8 cellular contexts compared by ENCODE assay signal in the genomic region with DNA sequence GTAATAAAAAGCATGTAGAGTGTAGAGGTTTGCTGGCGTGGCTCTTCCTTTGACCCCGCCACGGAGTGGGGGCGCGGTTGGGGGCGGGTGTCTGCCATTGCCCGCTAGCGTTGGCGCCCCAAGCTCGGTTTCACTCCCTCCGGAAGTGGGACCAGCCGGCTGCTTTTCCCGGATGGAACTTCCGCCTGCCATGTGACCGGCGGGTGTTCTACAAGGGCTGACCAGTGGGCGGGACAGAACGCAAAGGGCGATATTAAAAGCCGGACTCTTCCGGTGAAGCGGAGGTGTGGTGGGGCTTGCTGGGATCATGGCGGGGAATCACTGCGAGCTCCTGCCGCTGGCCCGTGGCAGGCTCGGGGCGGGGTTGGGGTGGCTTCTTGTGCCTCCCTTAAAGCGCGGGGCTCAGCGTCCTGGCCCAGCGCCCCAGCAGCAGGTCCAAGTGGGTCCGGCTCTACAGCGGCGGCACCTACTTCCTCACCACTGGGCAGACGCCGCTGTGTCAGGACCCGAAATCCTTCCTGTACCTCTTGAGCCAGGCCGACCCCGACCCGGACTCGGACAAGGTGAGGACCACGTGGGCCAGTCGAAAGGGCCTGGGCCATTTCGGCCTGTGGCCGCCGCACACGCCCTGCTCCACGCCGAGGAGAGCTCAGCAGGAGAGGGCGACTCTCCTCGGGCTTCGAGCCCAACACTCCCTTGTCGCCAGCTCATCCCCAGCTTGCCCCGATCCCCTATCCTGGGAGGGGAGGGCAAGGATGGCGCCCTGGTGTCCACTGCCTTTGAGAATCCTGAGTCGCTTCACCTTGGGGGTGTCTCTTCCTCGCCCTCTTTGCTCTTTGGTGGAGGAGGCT.
DNase-seq lines count a peak whose midpoint lies in the region; ATAC-seq and TF ChIP-seq lines count a peak whose summit lies in the region.

No MANE protein-coding gene starts in this region.

- peak in 1 of 2 experiments; percentile 17; a peak in 1 of 4 replicates for TF ChIP-seq CTCF in GM23338 (conservative IDR thresholded peaks at IDR 0.05; ENCODE audit: low read depth in 2 of 2)
- no peak for TF ChIP-seq CTCF in foreskin fibroblast (IDR thresholded peaks at IDR 0.05; ENCODE audit: low read depth, low read length)
- TF ChIP-seq CTCF in neural cell (IDR thresholded peaks at IDR 0.05; ENCODE audit: poor library complexity, severe bottlenecking): peak; percentile 46

- H2AFZ ChIP-seq in GM23338 (peak overlapping the region; percentile 70; the same call in 1 of the 2 replicates), neural cell (ENCODE audit: low read depth, low read length) (peak overlapping the region; percentile 56)

- TF ChIP-seq EP300 in neural cell (conservative IDR thresholded peaks at IDR 0.05; ENCODE audit: poor library complexity, severe bottlenecking): peak; percentile 51

- peak overlapping the region; percentile 82 for H3K9ac ChIP-seq in neural cell (ENCODE audit: low read length)

- H3K27ac ChIP-seq in GM23338 (ENCODE audit: low read depth) (peak overlapping the region; percentile 79), neural cell (ENCODE audit: low read length) (peak overlapping the region; percentile 64)

- H3K27ac Mint-ChIP-seq in GM23338: peak overlapping the region; percentile 93
- H3K27ac Mint-ChIP-seq in stimulated activated naive CD8-positive, alpha-beta T cell treated with anti-CD3 and anti-CD28 coated beads, Interleukin-15, Interleukin-2, amounts not matched to agents 100 ng/mL and 50 ng/mL, for 24 hours: peak overlapping the region; percentile 93

- peak; percentile 95 for ATAC-seq in GM23338

- DNase-seq in DMS79 treated with DMSO at 0.1 percent for 48 hours (lab: John Stamatoyannopoulos, UW) (peak; percentile 91), GM23338 (ENCODE audit: low spot score) (peak; percentile 99), M059J (ENCODE audit: low read depth) (peak; percentile 96), SHP77 (lab: John Stamatoyannopoulos, UW) (peak; percentile 95), activated gamma-delta T cell (lab: John Stamatoyannopoulos, UW) (peak; percentile 42), foreskin fibroblast (peak; percentile 96 to 99)

- H3K79me2 ChIP-seq in GM23338 (replicated peaks; ENCODE audit: insufficient read depth) (peaks cover 30% of the 10 kb centered on the region), neural cell (replicated peaks; ENCODE audit: insufficient read depth, low read length) (no peaks in the 10 kb centered on the region)

- TF ChIP-seq RAD21 in neural cell (conservative IDR thresholded peaks at IDR 0.05): peak; percentile 24

- 0 out of 2 replicates have a peak, but pooled peaks cover 5% of the 10 kb centered on the region for H3K4me1 ChIP-seq in GM23338 (ENCODE audit: insufficient read depth)

- H4K20me1 ChIP-seq in GM23338 (replicated peaks; ENCODE audit: insufficient read depth) (peaks cover 4% of the 10 kb centered on the region; the same call in 1 of the 2 replicates), neural cell (ENCODE audit: insufficient read depth) (no peaks in the 10 kb centered on the region)

- H3K27me3 Mint-ChIP-seq in GM23338 (ENCODE audit: insufficient read depth, low read depth, poor library complexity): peaks cover 9% of the 10 kb centered on the region
- no peaks in the 10 kb centered on the region for H3K27me3 Mint-ChIP-seq in stimulated activated naive CD8-positive, alpha-beta T cell treated with anti-CD3 and anti-CD28 coated beads, Interleukin-15, Interleukin-2, amounts not matched to agents 100 ng/mL and 50 ng/mL, for 24 hours

- H3K36me3 ChIP-seq in GM23338 (ENCODE audit: insufficient read depth): no peaks in the 10 kb centered on the region
- H3K36me3 ChIP-seq in neural cell (ENCODE audit: insufficient read depth, low read length): no peaks in the 10 kb centered on the region

- peaks cover 6% of the 10 kb centered on the region for H3K36me3 Mint-ChIP-seq in GM23338 (ENCODE audit: low read depth)
- H3K36me3 Mint-ChIP-seq in stimulated activated naive CD8-positive, alpha-beta T cell treated with anti-CD3 and anti-CD28 coated beads, Interleukin-15, Interleukin-2, amounts not matched to agents 100 ng/mL and 50 ng/mL, for 24 hours (ENCODE audit: low read depth): peaks cover 7% of the 10 kb centered on the region

- H3K9me3 Mint-ChIP-seq in GM23338: no peaks in the 10 kb centered on the region; the same call in 2 of the 3 replicates
- no peaks in the 10 kb centered on the region for H3K9me3 Mint-ChIP-seq in stimulated activated naive CD8-positive, alpha-beta T cell treated with anti-CD3 and anti-CD28 coated beads, Interleukin-15, Interleukin-2, amounts not matched to agents 100 ng/mL and 50 ng/mL, for 24 hours

- H3K4me3 ChIP-seq in GM23338 (peak overlapping the region; percentile 97), foreskin fibroblast (ENCODE audit: low read depth in 1 of 2, low read length in 2 of 2) (peak overlapping the region; percentile 72 to 95), neural cell (ENCODE audit: low read length) (peak overlapping the region; percentile 100)

- peak overlapping the region; percentile 96 for H3K4me3 Mint-ChIP-seq in GM23338
- peak overlapping the region; percentile 97 for H3K4me3 Mint-ChIP-seq in stimulated activated naive CD8-positive, alpha-beta T cell treated with anti-CD3 and anti-CD28 coated beads, Interleukin-15, Interleukin-2, amounts not matched to agents 100 ng/mL and 50 ng/mL, for 24 hours

- no peaks in the 10 kb centered on the region for H3K9me3 ChIP-seq in neural cell (ENCODE audit: low read length)

- H3K9me2 ChIP-seq in GM23338 (ENCODE audit: insufficient read depth) (no peaks in the 10 kb centered on the region), neural cell (ENCODE audit: insufficient read depth, low read length) (no peaks in the 10 kb centered on the region)

- H3F3A ChIP-seq in GM23338 (replicated peaks; ENCODE audit: low read depth) (peaks cover 4% of the 10 kb centered on the region; the same call in 1 of the 2 replicates), neural cell (ENCODE audit: insufficient read depth, low read length, poor library complexity, severe bottlenecking) (no peaks in the 10 kb centered on the region)

- peak overlapping the region; percentile 95 for H3K4me2 ChIP-seq in GM23338
- peak overlapping the region; percentile 79 for H3K4me2 ChIP-seq in neural cell (ENCODE audit: low read length)

- peaks cover 6% of the 10 kb centered on the region; the same call in 2 of the 3 replicates for H3K4me1 Mint-ChIP-seq in GM23338
- peaks cover 34% of the 10 kb centered on the region for H3K4me1 Mint-ChIP-seq in stimulated activated naive CD8-positive, alpha-beta T cell treated with anti-CD3 and anti-CD28 coated beads, Interleukin-15, Interleukin-2, amounts not matched to agents 100 ng/mL and 50 ng/mL, for 24 hours (ENCODE audit: low read depth)

- H3K27me3 ChIP-seq in GM23338 (ENCODE audit: insufficient read depth): no peaks in the 10 kb centered on the region
- H3K27me3 ChIP-seq in neural cell (ENCODE audit: insufficient read depth, low read depth, low read length): no peaks in the 10 kb centered on the region

TF ChIP-seq in GM23338, 12 proteins besides CTCF, POLR2A, EP300 and RAD21 (continues in another document):
- TF ChIP-seq EZH2phosphoT487 (IDR thresholded peaks at IDR 0.05; ENCODE audit: unreplicated experiment): no peak
- TF ChIP-seq, protein P1, sequence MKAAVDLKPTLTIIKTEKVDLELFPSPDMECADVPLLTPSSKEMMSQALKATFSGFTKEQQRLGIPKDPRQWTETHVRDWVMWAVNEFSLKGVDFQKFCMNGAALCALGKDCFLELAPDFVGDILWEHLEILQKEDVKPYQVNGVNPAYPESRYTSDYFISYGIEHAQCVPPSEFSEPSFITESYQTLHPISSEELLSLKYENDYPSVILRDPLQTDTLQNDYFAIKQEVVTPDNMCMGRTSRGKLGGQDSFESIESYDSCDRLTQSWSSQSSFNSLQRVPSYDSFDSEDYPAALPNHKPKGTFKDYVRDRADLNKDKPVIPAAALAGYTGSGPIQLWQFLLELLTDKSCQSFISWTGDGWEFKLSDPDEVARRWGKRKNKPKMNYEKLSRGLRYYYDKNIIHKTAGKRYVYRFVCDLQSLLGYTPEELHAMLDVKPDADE (IDR thresholded peaks at IDR 0.05): peak; percentile 88

TF ChIP-seq in neural cell, 6 proteins besides CTCF, POLR2A, EP300 and RAD21:
- peak; percentile 18 for TF ChIP-seq SMC3 (conservative IDR thresholded peaks at IDR 0.05; ENCODE audit: poor library complexity)
- no peak for TF ChIP-seq REST (IDR thresholded peaks at IDR 0.05; ENCODE audit: borderline replicate concordance)
- TF ChIP-seq MXI1 (conservative IDR thresholded peaks at IDR 0.05; ENCODE audit: poor library complexity, severe bottlenecking): peak; percentile 92
- peak; percentile 75 for TF ChIP-seq POLR2AphosphoS5 (IDR thresholded peaks at IDR 0.05)

Comparison
In these comparisons a context has a peak if more than half of its experiments do, and no peak if none do; other contexts are left out.
1. Peak in every context shown above with its lines: DNase-seq, ATAC-seq, H3K4me3 ChIP-seq and H3K27ac ChIP-seq.
2. DNase-seq: peak in every context shown above with its lines; median percentile 99 in GM23338; 98 in foreskin fibroblast; 96 in M059J; 95 in SHP77; 91 in DMS79 treated with DMSO at 0.1 percent for 48 hours; 42 in activated gamma-delta T cell.